22 cellular contexts compared by ENCODE assay signal in genomic region chr1:82108843-82109242, GRCh38.
DNase-seq lines count a peak whose midpoint lies in the region; ATAC-seq lines count a peak whose summit lies in the region.
"Had no signal": no experiment of that assay in that cellular context is flagged by ENCODE, and none has a peak within 500 bp of the region (broad histone marks: within the 10 kb centered on the region; RNA-seq: fewer than 3 reads in every experiment).

No MANE protein-coding gene starts in this region.

- H3K4me1 ChIP-seq in GM23248 (ENCODE audit: insufficient read depth), result no peaks in the 10 kb centered on the region

- in situ Hi-C loops in GM23248 (cut with MboI), result no loop called here

- no peaks in the 10 kb centered on the region for H3K36me3 ChIP-seq in GM23248 (ENCODE audit: low read depth)
- H3K36me3 ChIP-seq: esophagus muscularis mucosa, gastroesophageal sphincter, right atrium auricular region had no signal

- no peaks in the 10 kb centered on the region for H3K9me3 ChIP-seq in GM23248 (ENCODE audit: low read depth)
- H3K9me3 ChIP-seq: body of pancreas, esophagus muscularis mucosa, gastroesophageal sphincter, right atrium auricular region had no signal

- no peaks in the 10 kb centered on the region for H3K9me2 ChIP-seq in GM23248 (ENCODE audit: insufficient read depth)

- ATAC-seq in GM19452 (IDR thresholded peaks at IDR 0.05; ENCODE audit: unreplicated experiment) (peak; percentile 74), HG03432 (IDR thresholded peaks at IDR 0.05; ENCODE audit: unreplicated experiment) (peak; percentile 88), GM18861 (IDR thresholded peaks at IDR 0.05; ENCODE audit: unreplicated experiment) (no peak), HG03045 (IDR thresholded peaks at IDR 0.05; ENCODE audit: unreplicated experiment) (no peak)
- ATAC-seq: body of pancreas; effector memory CD8-positive, alpha-beta T cell; gastroesophageal sphincter; GM23338 had no signal

- H3K27ac ChIP-seq in GM23248, result no peak overlapping the region
- H3K27ac ChIP-seq: 22Rv1, body of pancreas, esophagus muscularis mucosa, gastroesophageal sphincter, right atrium auricular region had no signal

- no peak overlapping the region for H3K4me3 ChIP-seq in GM23248
- H3K4me3 ChIP-seq: body of pancreas, esophagus muscularis mucosa, gastroesophageal sphincter, GM23338, right atrium auricular region had no signal

- H4K20me1 ChIP-seq in GM23248 (ENCODE audit: insufficient read depth), result no peaks in the 10 kb centered on the region

- H3K4me2 ChIP-seq in GM23248 (ENCODE audit: unreplicated experiment), result no peak overlapping the region
- H3K4me2 ChIP-seq: GM23338 had no signal

- H2AFZ ChIP-seq in GM23248, result no peak overlapping the region

- no peaks in the 10 kb centered on the region for H3K27me3 ChIP-seq in GM23248 (replicated peaks; ENCODE audit: insufficient read depth)
- H3K27me3 ChIP-seq: body of pancreas, esophagus muscularis mucosa, gastroesophageal sphincter, right atrium auricular region had no signal

- H3F3A ChIP-seq in GM23248 (ENCODE audit: insufficient read depth), result no peaks in the 10 kb centered on the region

- WGBS in GM23248 (ENCODE audit: low coverage in 1 of 2, low lambda C conversion rate in 2 of 2, missing lambda C conversion rate in 2 of 2), 2 experiments, result 48 to 68% methylated on average over 2 to 3 of the region's 3 CpGs

- no peaks in the 10 kb centered on the region for H3K79me2 ChIP-seq in GM23248 (ENCODE audit: insufficient read depth)

- peak; percentile 33 for DNase-seq in NCI-H2107 treated with DMSO at 0.1 percent for 48 hours (lab: John Stamatoyannopoulos, UW; ENCODE audit: unreplicated experiment)
- no peak for DNase-seq in NCI-H2107 (lab: John Stamatoyannopoulos, UW)
- no peak for DNase-seq in nucleus accumbens (lab: John Stamatoyannopoulos, UW)
- no peak for DNase-seq in GM23248
- DNase-seq: activated CD4-positive, alpha-beta T cell treated with anti-CD3 and anti-CD28 coated beads for 48 hours; activated naive CD8-positive, alpha-beta T cell treated with anti-CD3 and anti-CD28 coated beads, Interleukin-2, amount 10 ng/mL, durations not matched to agents 7 days and 5 days; body of pancreas; COR-L47; effector memory CD8-positive, alpha-beta T cell; NCI-H1105 treated with DMSO at 0.1 percent for 48 hours; NCI-H2081; SHP77 treated with DMSO at 0.1 percent for 48 hours; stimulated activated CD4-positive, alpha-beta T cell treated with anti-CD3 and anti-CD28 coated beads, Interleukin-12 subunit alpha, Interleukin-12 subunit beta, amount 100 ng/mL, for 4 hours had no signal

- H3K9ac ChIP-seq in GM23248, result no peak overlapping the region

Comparison
In these comparisons a context has a peak if more than half of its experiments do, and no peak if none do; other contexts are left out.
1. ATAC-seq: peak in GM19452 (single experiment) and HG03432 (single experiment); none in GM18861 (single experiment) and HG03045 (single experiment).